ENCODE assay signal across 28 cellular contexts in genomic region chr12:93366427-93366826, GRCh38.
"Had no signal": no experiment of that assay in that cellular context is flagged by ENCODE, and none has a peak within 500 bp of the region (broad histone marks: within the 10 kb centered on the region; RNA-seq: fewer than 3 reads in every experiment).

No MANE protein-coding gene starts in this region.

- DNase-seq: activated CD4-positive, alpha-beta memory T cell treated with anti-CD3 and anti-CD28 coated beads, Interleukin-2, amount 10 ng/mL, durations not matched to agents 7 days and 5 days; activated CD4-positive, alpha-beta T cell treated with anti-CD3 and anti-CD28 coated beads for 1 hour; activated CD4-positive, alpha-beta T cell treated with anti-CD3 and anti-CD28 coated beads for 48 hours; activated CD4-positive, CD25-positive, alpha-beta regulatory T cell; activated CD8-positive, alpha-beta memory T cell treated with anti-CD3 and anti-CD28 coated beads for 24 hours; activated CD8-positive, alpha-beta memory T cell treated with anti-CD3 and anti-CD28 coated beads, Interleukin-2, amount 10 ng/mL, durations not matched to agents 7 days and 5 days; activated CD8-positive, alpha-beta memory T cell treated with anti-CD3 and anti-CD28 coated beads, Interleukin-2, amount 50 U/mL, for 48 hours; activated effector memory CD4-positive, alpha-beta T cell treated with Interleukin-2 at 50 U/mL for 16 hours; activated naive CD4-positive, alpha-beta T cell treated with anti-CD3 and anti-CD28 coated beads, Interleukin-2, amount 50 U/mL, for 16 hours; activated naive CD8-positive, alpha-beta T cell treated with anti-CD3 and anti-CD28 coated beads for 36 hours; activated T-cell treated with anti-CD3 and anti-CD28 coated beads, Interleukin-2, amount 50 U/mL, for 48 hours; amniotic stem cell; aorta; Karpas-422; NCI-H1048; NCI-H1105 treated with DMSO at 0.1 percent for 48 hours; NCI-H1436; NCI-H1694; NCI-H2029; NCI-H2227 treated with DMSO at 0.1 percent for 48 hours; NCI-H446; NCI-H510A treated with DMSO at 0.1 percent for 48 hours; NCI-H526 treated with DMSO at 0.1 percent for 48 hours; NCI-H774; Right ventricle myocardium superior; SW 1271; T1000; WERI-Rb-1 had no signal

- ATAC-seq: activated CD8-positive, alpha-beta memory T cell treated with anti-CD3 and anti-CD28 coated beads, Interleukin-2, amount 10 ng/mL, durations not matched to agents 7 days and 5 days had no signal
